In genomic region chr2:234290671-234291070, GRCh38 we compare ENCODE assay signal across 8 cellular contexts.
A peak's percentile ranks its signal among the peaks of the same experiment; 100 is the strongest.
DNase-seq lines count a peak whose midpoint lies in the region; ATAC-seq and TF ChIP-seq lines count a peak whose summit lies in the region.

No MANE protein-coding gene starts in this region.

- intact Hi-C loops in left lung (cut with DNase I): loop anchor here in 1 of 2 donors (5.0 kb wide), 2 partner anchors 192 to 207 kb away; partner anchors contain the start of gene ARL4C
- intact Hi-C loops in ovary (cut with DNase I): no loop called here

- H3K27ac Mint-ChIP-seq in stimulated activated naive CD8-positive, alpha-beta T cell treated with anti-CD3 and anti-CD28 coated beads, Interleukin-15, Interleukin-2, amounts not matched to agents 100 ng/mL and 50 ng/mL, for 24 hours: peak overlapping the region; percentile 99

- H3K4me1 ChIP-seq in left lung (peaks cover 0 to 32% of the 10 kb centered on the region in 2 donors), ovary (ENCODE audit: insufficient read depth) (no peaks in the 10 kb centered on the region)

- H3K4me3 Mint-ChIP-seq in stimulated activated naive CD8-positive, alpha-beta T cell treated with anti-CD3 and anti-CD28 coated beads, Interleukin-15, Interleukin-2, amounts not matched to agents 100 ng/mL and 50 ng/mL, for 24 hours: peak overlapping the region; percentile 76

- H3K9me3 Mint-ChIP-seq in stimulated activated naive CD8-positive, alpha-beta T cell treated with anti-CD3 and anti-CD28 coated beads, Interleukin-15, Interleukin-2, amounts not matched to agents 100 ng/mL and 50 ng/mL, for 24 hours: no peaks in the 10 kb centered on the region

- H3K27me3 Mint-ChIP-seq in stimulated activated naive CD8-positive, alpha-beta T cell treated with anti-CD3 and anti-CD28 coated beads, Interleukin-15, Interleukin-2, amounts not matched to agents 100 ng/mL and 50 ng/mL, for 24 hours: no peaks in the 10 kb centered on the region

- no peaks in the 10 kb centered on the region for H3K36me3 ChIP-seq in left lung
- H3K36me3 ChIP-seq in ovary: no peaks in the 10 kb centered on the region

- H3K4me1 Mint-ChIP-seq in stimulated activated naive CD8-positive, alpha-beta T cell treated with anti-CD3 and anti-CD28 coated beads, Interleukin-15, Interleukin-2, amounts not matched to agents 100 ng/mL and 50 ng/mL, for 24 hours (ENCODE audit: low read depth): peaks cover 90% of the 10 kb centered on the region

- TF ChIP-seq EP300 in ovary (IDR thresholded peaks at IDR 0.05): no peak

- no peak overlapping the region for H3K4me3 ChIP-seq in left lung
- no peak overlapping the region for H3K4me3 ChIP-seq in ovary

- no peaks in the 10 kb centered on the region for H3K36me3 Mint-ChIP-seq in stimulated activated naive CD8-positive, alpha-beta T cell treated with anti-CD3 and anti-CD28 coated beads, Interleukin-15, Interleukin-2, amounts not matched to agents 100 ng/mL and 50 ng/mL, for 24 hours (ENCODE audit: low read depth)

- WGBS in ovary, 3 donors: 79 to 85% (median 81%) methylated on average over 10 of the region's 10 CpGs

- no peak for TF ChIP-seq CTCF in left lung (IDR thresholded peaks at IDR 0.05)
- TF ChIP-seq CTCF in ovary (IDR thresholded peaks at IDR 0.05): no peak

- H3K9me3 ChIP-seq in left lung: no peaks in the 10 kb centered on the region
- no peaks in the 10 kb centered on the region for H3K9me3 ChIP-seq in ovary

- H3K27me3 ChIP-seq in left lung (no peaks in the 10 kb centered on the region), ovary (no peaks in the 10 kb centered on the region)

- DNase-seq in M059J (ENCODE audit: low read depth): peak; percentile 16
- DNase-seq in activated T-cell treated with anti-CD3 and anti-CD28 coated beads, Interleukin-2, amount 50 U/mL, for 1 hour: peak; percentile 78
- DNase-seq in left lung: peak in 1 of 2 donors; percentile 52
- DNase-seq in amniotic stem cell (lab: John Stamatoyannopoulos, UW): no peak
- DNase-seq in ovary: no peak

- H3K27ac ChIP-seq in left lung (peak overlapping the region in 1 of 2 donors; percentile 53), ovary (no peak overlapping the region)

- no peak for TF ChIP-seq POLR2A in ovary (IDR thresholded peaks at IDR 0.05)

- ATAC-seq in GM21367 (IDR thresholded peaks at IDR 0.05; ENCODE audit: unreplicated experiment): peak; percentile 56
- peak; percentile 31 for ATAC-seq in left lung
- ATAC-seq in HG03025 (IDR thresholded peaks at IDR 0.05; ENCODE audit: low FRiP score, unreplicated experiment): no peak

Comparison
In these comparisons a context has a peak if more than half of its experiments do, and no peak if none do; other contexts are left out.
1. DNase-seq: peak in M059J (single experiment) and activated T-cell treated with anti-CD3 and anti-CD28 coated beads, Interleukin-2, amount 50 U/mL, for 1 hour (single experiment); none in amniotic stem cell (single experiment) and ovary (0 of 5).